Comparison of ENCODE assay signal across 6 cellular contexts in the genomic region with DNA sequence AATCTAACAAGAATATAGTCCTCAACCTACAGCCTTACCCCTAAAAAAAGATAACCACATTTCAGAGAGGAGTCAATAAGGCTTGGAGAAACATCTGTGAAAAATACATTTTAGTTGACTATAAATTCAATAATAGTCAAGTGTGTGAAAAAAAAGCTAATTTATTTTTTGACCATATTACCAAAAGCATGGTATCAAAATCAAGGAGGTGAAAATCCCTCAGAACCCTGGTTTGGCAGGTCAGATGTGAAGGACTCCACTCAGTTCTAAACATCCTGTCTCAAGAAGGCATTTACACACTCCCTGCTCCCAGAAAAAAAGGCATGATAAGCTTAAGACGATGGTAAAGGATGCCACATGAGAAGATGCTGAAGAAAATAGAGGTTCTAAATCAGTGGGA.
"Had no signal": no experiment of that assay in that cellular context is flagged by ENCODE, and none has a peak within 500 bp of the region (broad histone marks: within the 10 kb centered on the region; RNA-seq: fewer than 3 reads in every experiment).

No MANE protein-coding gene starts in this region.

- H3K27ac ChIP-seq: HL-60 had no signal

- DNase-seq: IMR-90, KBM-7, KG1 had no signal

- ATAC-seq: HepG2, K562 had no signal

- H3K4me3 ChIP-seq: K562 had no signal
